Comparison of ENCODE assay signal across 1 cellular context in genomic region chr19:664913-665443, GRCh38.
A peak's percentile ranks its signal among the peaks of the same experiment; 100 is the strongest.
TF ChIP-seq lines count a peak whose summit lies in the region.

No MANE protein-coding gene starts in this region.

TF ChIP-seq in HepG2, 621 proteins besides CTCF, POLR2A, EP300 and RAD21 (continued from another document and continues in another):
- TF ChIP-seq ZNF280B (CRISPR knock-in tag; IDR thresholded peaks at IDR 0.05; ENCODE audit: borderline replicate concordance) (peak; percentile 82; the same call in 1 of the 2 replicates), ZNF138 (CRISPR knock-in tag; IDR thresholded peaks at IDR 0.05; ENCODE audit: low read depth) (peak; percentile 48; the same call in 1 of the 2 replicates), MED1 (CRISPR knock-in tag; IDR thresholded peaks at IDR 0.05) (peak; percentile 65), ZNF670 (CRISPR knock-in tag; IDR thresholded peaks at IDR 0.05; ENCODE audit: borderline replicate concordance) (peak; percentile 72; the same call in 1 of the 2 replicates), ZSCAN25 (CRISPR knock-in tag; IDR thresholded peaks at IDR 0.05) (peak; percentile 93), NKX3-1 (CRISPR knock-in tag; IDR thresholded peaks at IDR 0.05) (peak; percentile 51; the same call in 1 of the 2 replicates), SOX6 (IDR thresholded peaks at IDR 0.05) (no peak), SOX6 (CRISPR knock-in tag; IDR thresholded peaks at IDR 0.05) (peak; percentile 50; the same call in 1 of the 2 replicates), ZNF331 (CRISPR knock-in tag; IDR thresholded peaks at IDR 0.05) (peak; percentile 83), RBM22 (optimal IDR thresholded peaks at IDR 0.05; ENCODE audit: low read length) (no peak), SNRNP70 (IDR thresholded peaks at IDR 0.05; ENCODE audit: low read depth, low read length) (no peak), ZNF263 (CRISPR knock-in tag; IDR thresholded peaks at IDR 0.05) (0 out of 2 replicates have a peak, but pooled peaks have one; percentile 47), IRF2 (CRISPR knock-in tag; IDR thresholded peaks at IDR 0.05) (peak; percentile 61), SSRP1 (CRISPR knock-in tag; IDR thresholded peaks at IDR 0.05) (no peak), PTBP1 (IDR thresholded peaks at IDR 0.05; ENCODE audit: low read depth, low read length, poor library complexity, severe bottlenecking) (no peak), ZNF12 (CRISPR knock-in tag; IDR thresholded peaks at IDR 0.05) (no peak), ZFP36L2 (CRISPR knock-in tag; IDR thresholded peaks at IDR 0.05) (no peak), ZBTB38 (CRISPR knock-in tag; IDR thresholded peaks at IDR 0.05) (peak; percentile 69; the same call in 1 of the 2 replicates), IKZF4 (CRISPR knock-in tag; IDR thresholded peaks at IDR 0.05; ENCODE audit: borderline replicate concordance, low read depth, not compliant biosample characterization) (no peak), TP53 (CRISPR knock-in tag; conservative IDR thresholded peaks at IDR 0.05) (no peak), HNRNPH1 (optimal IDR thresholded peaks at IDR 0.05; ENCODE audit: low read depth, low read length) (no peak), KDM2A (CRISPR knock-in tag; IDR thresholded peaks at IDR 0.05; ENCODE audit: borderline replicate concordance, low read depth) (peak; percentile 85), ZNF24 (IDR thresholded peaks at IDR 0.05) (peak; percentile 42; the same call in 1 of the 2 replicates), ETV5 (CRISPR knock-in tag; IDR thresholded peaks at IDR 0.05; ENCODE audit: borderline replicate concordance) (0 out of 2 replicates have a peak, but pooled peaks have one; percentile 41), NR2F6 (IDR thresholded peaks at IDR 0.05) (no peak), NR2F6 (CRISPR knock-in tag; IDR thresholded peaks at IDR 0.05) (peak; percentile 32; the same call in 1 of the 2 replicates), ZNF225 (CRISPR knock-in tag; IDR thresholded peaks at IDR 0.05) (peak; percentile 76), ZKSCAN8 (CRISPR knock-in tag; IDR thresholded peaks at IDR 0.05; ENCODE audit: borderline replicate concordance) (peak; percentile 75; the same call in 1 of the 2 replicates), SALL2 (CRISPR knock-in tag; IDR thresholded peaks at IDR 0.05) (peak; percentile 79; the same call in 1 of the 2 replicates), ZNF567 (CRISPR knock-in tag; IDR thresholded peaks at IDR 0.05; ENCODE audit: borderline replicate concordance) (no peak), ZNF709 (CRISPR knock-in tag; IDR thresholded peaks at IDR 0.05) (no peak; the same call in 1 of the 2 replicates), YEATS2 (CRISPR knock-in tag; IDR thresholded peaks at IDR 0.05; ENCODE audit: borderline replicate concordance) (peak; percentile 30; the same call in 1 of the 2 replicates), RARA (CRISPR knock-in tag; IDR thresholded peaks at IDR 0.05) (peak; percentile 37; the same call in 1 of the 2 replicates), AGO1 (IDR thresholded peaks at IDR 0.05; ENCODE audit: low read depth, low read length, poor library complexity, severe bottlenecking) (peak; percentile 69), ZNF605 (CRISPR knock-in tag; IDR thresholded peaks at IDR 0.05) (peak; percentile 33; the same call in 1 of the 2 replicates), TEAD3 (CRISPR knock-in tag; optimal IDR thresholded peaks at IDR 0.05; ENCODE audit: borderline replicate concordance) (peak; percentile 77), SRY (CRISPR knock-in tag; IDR thresholded peaks at IDR 0.05) (no peak), HNF1B (CRISPR knock-in tag; IDR thresholded peaks at IDR 0.05) (peak; percentile 93), PCBP1 (IDR thresholded peaks at IDR 0.05; ENCODE audit: borderline replicate concordance, low read depth, low read length) (peak; percentile 79; the same call in 1 of the 2 replicates), YY1 (IDR thresholded peaks at IDR 0.05; ENCODE audit: insufficient read depth, insufficient replicate concordance, low read depth, low read length) (peak; percentile 59), MIER2 (CRISPR knock-in tag; IDR thresholded peaks at IDR 0.05) (0 out of 2 replicates have a peak, but pooled peaks have one; percentile 41), ZBTB14 (CRISPR knock-in tag; IDR thresholded peaks at IDR 0.05) (peak; percentile 62), ISL2 (CRISPR knock-in tag; IDR thresholded peaks at IDR 0.05) (0 out of 2 replicates have a peak, but pooled peaks have one; percentile 37), SNAI1 (CRISPR knock-in tag; IDR thresholded peaks at IDR 0.05; ENCODE audit: borderline replicate concordance) (0 out of 2 replicates have a peak, but pooled peaks have one; percentile 33), ARHGAP35 (CRISPR knock-in tag; IDR thresholded peaks at IDR 0.05; ENCODE audit: borderline replicate concordance) (peak; percentile 88; the same call in 1 of the 2 replicates), PAX8 (CRISPR knock-in tag; IDR thresholded peaks at IDR 0.05; ENCODE audit: borderline replicate concordance) (no peak), ZNF30 (CRISPR knock-in tag; IDR thresholded peaks at IDR 0.05) (peak; percentile 90), ZNF83 (CRISPR knock-in tag; IDR thresholded peaks at IDR 0.05; ENCODE audit: borderline replicate concordance) (peak; percentile 95), ZFX (CRISPR knock-in tag; IDR thresholded peaks at IDR 0.05; ENCODE audit: low read depth) (peak; percentile 78), XRCC5 (optimal IDR thresholded peaks at IDR 0.05; ENCODE audit: low read length) (peak; percentile 52), ZIK1 (CRISPR knock-in tag; IDR thresholded peaks at IDR 0.05; ENCODE audit: borderline replicate concordance, low read depth) (no peak), JARID2 (CRISPR knock-in tag; IDR thresholded peaks at IDR 0.05; ENCODE audit: insufficient replicate concordance) (peak; percentile 61), ZBTB44 (CRISPR knock-in tag; IDR thresholded peaks at IDR 0.05) (0 out of 2 replicates have a peak, but pooled peaks have one; percentile 36), HNRNPL (IDR thresholded peaks at IDR 0.05; ENCODE audit: low read depth, low read length) (no peak), HNRNPLL (IDR thresholded peaks at IDR 0.05; ENCODE audit: low read depth, low read length, poor library complexity, severe bottlenecking) (peak; percentile 65)
- TF ChIP-seq, protein P1, sequence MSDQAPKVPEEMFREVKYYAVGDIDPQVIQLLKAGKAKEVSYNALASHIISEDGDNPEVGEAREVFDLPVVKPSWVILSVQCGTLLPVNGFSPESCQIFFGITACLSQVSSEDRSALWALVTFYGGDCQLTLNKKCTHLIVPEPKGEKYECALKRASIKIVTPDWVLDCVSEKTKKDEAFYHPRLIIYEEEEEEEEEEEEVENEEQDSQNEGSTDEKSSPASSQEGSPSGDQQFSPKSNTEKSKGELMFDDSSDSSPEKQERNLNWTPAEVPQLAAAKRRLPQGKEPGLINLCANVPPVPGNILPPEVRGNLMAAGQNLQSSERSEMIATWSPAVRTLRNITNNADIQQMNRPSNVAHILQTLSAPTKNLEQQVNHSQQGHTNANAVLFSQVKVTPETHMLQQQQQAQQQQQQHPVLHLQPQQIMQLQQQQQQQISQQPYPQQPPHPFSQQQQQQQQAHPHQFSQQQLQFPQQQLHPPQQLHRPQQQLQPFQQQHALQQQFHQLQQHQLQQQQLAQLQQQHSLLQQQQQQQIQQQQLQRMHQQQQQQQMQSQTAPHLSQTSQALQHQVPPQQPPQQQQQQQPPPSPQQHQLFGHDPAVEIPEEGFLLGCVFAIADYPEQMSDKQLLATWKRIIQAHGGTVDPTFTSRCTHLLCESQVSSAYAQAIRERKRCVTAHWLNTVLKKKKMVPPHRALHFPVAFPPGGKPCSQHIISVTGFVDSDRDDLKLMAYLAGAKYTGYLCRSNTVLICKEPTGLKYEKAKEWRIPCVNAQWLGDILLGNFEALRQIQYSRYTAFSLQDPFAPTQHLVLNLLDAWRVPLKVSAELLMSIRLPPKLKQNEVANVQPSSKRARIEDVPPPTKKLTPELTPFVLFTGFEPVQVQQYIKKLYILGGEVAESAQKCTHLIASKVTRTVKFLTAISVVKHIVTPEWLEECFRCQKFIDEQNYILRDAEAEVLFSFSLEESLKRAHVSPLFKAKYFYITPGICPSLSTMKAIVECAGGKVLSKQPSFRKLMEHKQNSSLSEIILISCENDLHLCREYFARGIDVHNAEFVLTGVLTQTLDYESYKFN (CRISPR knock-in tag; conservative IDR thresholded peaks at IDR 0.05): 0 out of 2 replicates have a peak, but pooled peaks have one; percentile 25
- TF ChIP-seq, protein P2, sequence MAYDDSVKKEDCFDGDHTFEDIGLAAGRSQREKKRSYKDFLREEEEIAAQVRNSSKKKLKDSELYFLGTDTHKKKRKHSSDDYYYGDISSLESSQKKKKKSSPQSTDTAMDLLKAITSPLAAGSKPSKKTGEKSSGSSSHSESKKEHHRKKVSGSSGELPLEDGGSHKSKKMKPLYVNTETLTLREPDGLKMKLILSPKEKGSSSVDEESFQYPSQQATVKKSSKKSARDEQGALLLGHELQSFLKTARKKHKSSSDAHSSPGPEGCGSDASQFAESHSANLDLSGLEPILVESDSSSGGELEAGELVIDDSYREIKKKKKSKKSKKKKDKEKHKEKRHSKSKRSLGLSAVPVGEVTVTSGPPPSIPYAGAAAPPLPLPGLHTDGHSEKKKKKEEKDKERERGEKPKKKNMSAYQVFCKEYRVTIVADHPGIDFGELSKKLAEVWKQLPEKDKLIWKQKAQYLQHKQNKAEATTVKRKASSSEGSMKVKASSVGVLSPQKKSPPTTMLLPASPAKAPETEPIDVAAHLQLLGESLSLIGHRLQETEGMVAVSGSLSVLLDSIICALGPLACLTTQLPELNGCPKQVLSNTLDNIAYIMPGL (CRISPR knock-in tag; IDR thresholded peaks at IDR 0.05; ENCODE audit: borderline replicate concordance in 1 of 2, low read depth in 1 of 2): peak; percentile 64 to 79; a peak in 3 of 4 replicates
- TF ChIP-seq, protein P3, sequence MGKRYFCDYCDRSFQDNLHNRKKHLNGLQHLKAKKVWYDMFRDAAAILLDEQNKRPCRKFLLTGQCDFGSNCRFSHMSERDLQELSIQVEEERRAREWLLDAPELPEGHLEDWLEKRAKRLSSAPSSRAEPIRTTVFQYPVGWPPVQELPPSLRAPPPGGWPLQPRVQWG (CRISPR knock-in tag; IDR thresholded peaks at IDR 0.05; ENCODE audit: borderline replicate concordance, low read depth): no peak
- TF ChIP-seq, protein P4, sequence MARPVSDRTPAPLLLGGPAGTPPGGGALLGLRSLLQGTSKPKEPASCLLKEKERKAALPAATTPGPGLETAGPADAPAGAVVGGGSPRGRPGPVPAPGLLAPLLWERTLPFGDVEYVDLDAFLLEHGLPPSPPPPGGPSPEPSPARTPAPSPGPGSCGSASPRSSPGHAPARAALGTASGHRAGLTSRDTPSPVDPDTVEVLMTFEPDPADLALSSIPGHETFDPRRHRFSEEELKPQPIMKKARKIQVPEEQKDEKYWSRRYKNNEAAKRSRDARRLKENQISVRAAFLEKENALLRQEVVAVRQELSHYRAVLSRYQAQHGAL (CRISPR knock-in tag; IDR thresholded peaks at IDR 0.05; ENCODE audit: not compliant biosample characterization): peak; percentile 25
